Comparison of ENCODE assay signal across 21 cellular contexts in genomic region chr2:114259389-114259788, GRCh38.
"Had no signal": no experiment of that assay in that cellular context is flagged by ENCODE, and none has a peak within 500 bp of the region (broad histone marks: within the 10 kb centered on the region; RNA-seq: fewer than 3 reads in every experiment).

No MANE protein-coding gene starts in this region.

- DNase-seq: colonic mucosa; dermis blood vessel endothelial cell; dorsolateral prefrontal cortex; effector CD4-positive, alpha-beta T cell; effector memory CD4-positive, alpha-beta T cell; esophagus squamous epithelium; foreskin fibroblast; foreskin melanocyte; gastrocnemius medialis; glutamatergic neuron; head of caudate nucleus; heart right ventricle; hippocampal formation; left cardiac atrium; left lung; left ventricle myocardium superior; lower lobe of right lung; mesenchymal stem cell; mucosa of descending colon; naive B cell; naive thymus-derived CD8-positive, alpha-beta T cell had no signal

- ATAC-seq: gastrocnemius medialis; heart right ventricle; left cardiac atrium; left lung; left ventricle myocardium superior; lower lobe of right lung; mucosa of descending colon; naive thymus-derived CD8-positive, alpha-beta T cell had no signal
